Comparison of ENCODE assay signal across 8 cellular contexts in the genomic region with DNA sequence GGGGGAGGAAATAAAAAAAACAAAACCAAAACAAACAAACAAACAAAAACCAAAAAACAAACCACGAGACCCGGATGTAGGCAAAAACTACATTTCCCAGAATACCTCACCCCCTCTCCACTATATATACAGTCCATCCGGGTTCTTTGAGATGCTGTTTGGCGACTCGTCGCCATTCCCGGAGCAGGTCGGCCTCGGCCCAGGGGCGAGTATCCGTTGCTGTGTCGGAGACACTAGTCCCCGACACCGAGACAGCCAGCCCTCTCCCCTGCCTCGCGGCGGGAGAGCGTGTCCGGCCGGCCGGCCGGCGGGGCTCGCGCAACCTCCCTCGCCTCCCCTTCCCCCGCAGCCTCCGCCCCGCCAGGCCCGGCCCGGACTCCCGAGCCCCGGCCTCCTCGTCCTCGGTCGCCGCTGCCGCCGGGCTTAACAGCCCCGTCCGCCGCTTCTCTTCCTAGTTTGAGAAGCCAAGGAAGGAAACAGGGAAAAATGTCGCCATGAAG. TPM values are rescaled to one million over a fixed set of nuclear protein-coding genes. Genes with fewer than 3 reads are reported as not detected.
DNase-seq lines count a peak whose midpoint lies in the region; ATAC-seq, FAIRE-seq and TF ChIP-seq lines count a peak whose summit lies in the region.

A gene (plus strand): TSS at position 154 of the 500 bp plus-strand sequence. CDS start 456 bp downstream, outside the sequence.

- TF ChIP-seq CTCF in GM06990 (IDR thresholded peaks at IDR 0.05; ENCODE audit: insufficient read depth, low read length, poor library complexity, severe bottlenecking) (no peak), pancreas (IDR thresholded peaks at IDR 0.05) (no peak), tibial nerve (IDR thresholded peaks at IDR 0.05) (peak in 1 of 5 experiments; percentile 32)

- peak; percentile 96 for TF ChIP-seq POLR2A in tibial nerve (IDR thresholded peaks at IDR 0.05)

- DNase-seq in GM06990 (ENCODE audit: extremely low read depth, insufficient read length) (peak; percentile 82), NCI-H1417 treated with DMSO at 0.1 percent for 48 hours (lab: John Stamatoyannopoulos, UW) (peak; percentile 85), T-helper 1 cell (peak; percentile 56 to 89 (median 69)), cardiac septum (ENCODE audit: low spot score) (peak; percentile 87), pancreas (peak; percentile 77 to 90 (median 81)), tibial nerve (ENCODE audit: low spot score in 2 of 2) (peak; percentile 51 to 84)

- H3K9me3 ChIP-seq in pancreas (no peaks in the 10 kb centered on the region), tibial nerve (no peaks in the 10 kb centered on the region)

- H3K27ac ChIP-seq in adipose tissue (ENCODE audit: low read depth, low read length), result peak within 1 kb of the TSS; percentile 93
- peak within 1 kb of the TSS; percentile 80 to 93 (median 88) for H3K27ac ChIP-seq in pancreas
- peak within 1 kb of the TSS; percentile 79 to 97 (median 96) for H3K27ac ChIP-seq in tibial nerve

- H3K27me3 ChIP-seq in GM06990 (replicated peaks; ENCODE audit: control insufficient read depth, insufficient read depth, low read length) (no peaks in the 10 kb centered on the region), pancreas (no peaks in the 10 kb centered on the region), tibial nerve (no peaks in the 10 kb centered on the region)

- FAIRE-seq in pancreas (lab: Jason Lieb, UNC), result no peak

- H3K36me3 ChIP-seq in GM06990 (ENCODE audit: control insufficient read depth, insufficient read depth, low read length) (no peaks in the 10 kb centered on the region), pancreas (no peaks in the 10 kb centered on the region), tibial nerve (no peaks in the 10 kb centered on the region)

- H3K4me3 ChIP-seq in GM06990 (replicated peaks; ENCODE audit: low read depth, low read length) (peak within 1 kb of the TSS; percentile 89), pancreas (peak within 1 kb of the TSS; percentile 52 to 94 (median 88)), tibial nerve (peak within 1 kb of the TSS; percentile 79 to 99 (median 88))

- TF ChIP-seq EP300 in tibial nerve (IDR thresholded peaks at IDR 0.05), result peak; percentile 78 to 99

- intact Hi-C loops in cardiac septum (cut with DNase I) (loop anchor here (5.0 kb wide), 2 partner anchors 37 to 48 kb away; a partner anchor contains a TSS), pancreas (cut with DNase I) (no loop called here)

- H3K4me1 ChIP-seq in pancreas (peaks cover 19 to 28% (median 28%) of the 10 kb centered on the region in 3 donors), tibial nerve (peaks cover 0 to 55% (median 41%) of the 10 kb centered on the region in 4 donors)

- WGBS in adipose tissue, 3 donors, result 0 to 1% (median 0%) methylated on average over 32 to 43 of the region's 43 CpGs
- 0 to 1% methylated on average over 40 to 43 of the region's 43 CpGs for WGBS in pancreas, 2 donors
- 0 to 1% methylated on average over 26 to 43 of the region's 43 CpGs for WGBS in tibial nerve, 2 donors

- ATAC-seq in HG02623 (IDR thresholded peaks at IDR 0.05; ENCODE audit: unreplicated experiment) (peak; percentile 74), pancreas (peak; percentile 63 to 81 (median 74))

RNA-seq across cellular contexts. Expression of the gene that starts here (rescaled TPM):
- polyA plus RNA-seq in adipose tissue (100 to 1,000 TPM in 2 of 3 donors, 10 to 100 TPM in 1; 54.4 to 141 (median 103) TPM), pancreas (100 to 1,000 TPM; 120 to 127 TPM)
- total RNA-seq in cardiac septum (249 TPM), pancreas (100 to 1,000 TPM in 3 of 6 donors, 10 to 100 TPM in 3; 92.5 to 151 (median 98.6) TPM), tibial nerve (100 to 1,000 TPM; 201 to 306 (median 264) TPM)

Comparison
In these comparisons a context has a peak if more than half of its experiments do, and no peak if none do; other contexts are left out.
1. Peak in every context shown above with its lines: DNase-seq, ATAC-seq, H3K4me3 ChIP-seq and H3K27ac ChIP-seq.